ENCODE assay signal across 14 cellular contexts in genomic region chr17:17493986-17494466, GRCh38. TPM values are rescaled to one million over a fixed set of nuclear protein-coding genes. Genes with fewer than 3 reads are reported as not detected.
A peak's percentile ranks its signal among the peaks of the same experiment; 100 is the strongest.
DNase-seq lines count a peak whose midpoint lies in the region; ATAC-seq and TF ChIP-seq lines count a peak whose summit lies in the region.
"Had no signal": no experiment of that assay in that cellular context is flagged by ENCODE, and none has a peak within 500 bp of the region (broad histone marks: within the 10 kb centered on the region; RNA-seq: fewer than 3 reads in every experiment).

No MANE protein-coding gene starts in this region.

- TF ChIP-seq CTCF in Caco-2 (IDR thresholded peaks at IDR 0.05; ENCODE audit: insufficient read depth in 1 of 2, low read depth in 1 of 2, low read length in 1 of 2, severe bottlenecking in 1 of 2, unreplicated experiment in 1 of 2) (no peak), WERI-Rb-1 (IDR thresholded peaks at IDR 0.05; ENCODE audit: low read depth, low read length) (no peak), gastrocnemius medialis (IDR thresholded peaks at IDR 0.05 in 4 of 5, conservative IDR thresholded peaks at IDR 0.05 in 1 of 5) (no peak), foreskin fibroblast (IDR thresholded peaks at IDR 0.05; ENCODE audit: low read depth, low read length) (no peak)

- peaks cover 49% of the 10 kb centered on the region for H3K36me3 Mint-ChIP-seq in Caco-2 (ENCODE audit: insufficient read depth, unreplicated experiment)
- H3K36me3 Mint-ChIP-seq: IgD-negative memory B cell had no signal

- CTCF ChIA-PET in Caco-2 (lab: Charles Lee): interaction anchor here (0.5 kb wide), 1 partner anchor 147 kb away, joined by 5 read pairs; no protein-coding TSS in a partner anchor

- TF ChIP-seq POLR2A in gastrocnemius medialis (IDR thresholded peaks at IDR 0.05): peak in 1 of 2 donors; percentile 22

- in situ Hi-C loops in gastrocnemius medialis (cut with MboI; ENCODE audit: low sequenced_read_pairs in 4 of 4): loop anchor here in 2 of 4 donors (10.0 kb wide), 1 partner anchor 139 kb away; no protein-coding TSS in a partner anchor

- no peak overlapping the region for H3K9ac ChIP-seq in iPS-20b (ENCODE audit: low read depth, low read length)

- no peak overlapping the region for H3K27ac Mint-ChIP-seq in Caco-2 (ENCODE audit: unreplicated experiment)
- H3K27ac Mint-ChIP-seq: activated B cell treated with CpG ODN at 0.5 μM for 24 hours; CD4-positive, alpha-beta memory T cell; stimulated activated naive CD8-positive, alpha-beta T cell treated with anti-CD3 and anti-CD28 coated beads, Interleukin-15, Interleukin-2, amounts not matched to agents 100 ng/mL and 50 ng/mL, for 24 hours had no signal

- peaks cover 12% of the 10 kb centered on the region for H3K4me1 Mint-ChIP-seq in Caco-2 (ENCODE audit: low read depth, unreplicated experiment)

- no peaks in the 10 kb centered on the region for H3K27me3 Mint-ChIP-seq in Caco-2 (ENCODE audit: insufficient read depth, unreplicated experiment)

- DNase-seq in Caco-2 (no peak), WERI-Rb-1 (no peak), gastrocnemius medialis (no peak), NCI-H187 (lab: John Stamatoyannopoulos, UW) (no peak), MG63 (no peak), foreskin fibroblast (no peak), HCEC 1CT (no peak)
- DNase-seq: activated B cell treated with CpG ODN at 0.5 μM for 24 hours; CD4-positive, alpha-beta memory T cell; mammary epithelial cell; NCI-H146 had no signal

- H3K36me3 ChIP-seq in Caco-2 (ENCODE audit: control insufficient read depth, insufficient read depth, low read length) (peaks cover 2% of the 10 kb centered on the region; the same call in 1 of the 2 replicates), WERI-Rb-1 (peaks cover 20% of the 10 kb centered on the region), iPS-20b (ENCODE audit: insufficient read depth, low read depth, low read length) (peaks cover 32% of the 10 kb centered on the region), gastrocnemius medialis (peaks cover 0 to 8% of the 10 kb centered on the region in 2 donors), MG63 (no peaks in the 10 kb centered on the region)

- intact Hi-C loops in Caco-2 (cut with micrococcal nuclease; ENCODE audit: unreplicated experiment) (no loop called here), gastrocnemius medialis (cut with DNase I; ENCODE audit: low total_unique reads) (loop anchor here (2.0 to 10.0 kb wide), 2 partner anchors 17 to 449 kb away; partner anchors contain the start of genes MED9 and MPRIP)

- H3K4me3 ChIP-seq in Caco-2 (ENCODE audit: low read depth, low read length) (no peak overlapping the region), WERI-Rb-1 (ENCODE audit: low read depth, low read length) (no peak overlapping the region), iPS-20b (ENCODE audit: low read length) (0 out of 2 replicates have a peak overlapping the region, but pooled peaks have one; percentile 77), gastrocnemius medialis (peak overlapping the region; percentile 80 to 93 (median 90)), MG63 (no peak overlapping the region), foreskin fibroblast (ENCODE audit: low read depth in 1 of 2, low read length in 2 of 2) (peak overlapping the region in 1 of 2 donors; percentile 79)

- no TSS peak for BruUV-seq in Caco-2 (replicated peaks; lab: Mats Ljungman, UMichigan)

- POLR2A ChIA-PET in Caco-2 (lab: Charles Lee): no interaction called here

- H3K9me3 ChIP-seq in Caco-2 (no peaks in the 10 kb centered on the region), WERI-Rb-1 (ENCODE audit: severe bottlenecking) (no peaks in the 10 kb centered on the region), iPS-20b (ENCODE audit: insufficient read depth, low read depth, low read length) (no peaks in the 10 kb centered on the region), gastrocnemius medialis (no peaks in the 10 kb centered on the region), MG63 (no peaks in the 10 kb centered on the region)

- H3K27ac ChIP-seq in WERI-Rb-1 (peak overlapping the region; percentile 62), iPS-20b (ENCODE audit: low read length) (no peak overlapping the region), gastrocnemius medialis (peak overlapping the region; percentile 82 to 97 (median 94))

- H3K4me3 Mint-ChIP-seq in Caco-2 (ENCODE audit: unreplicated experiment): peak overlapping the region; percentile 92
- H3K4me3 Mint-ChIP-seq: stimulated activated naive CD8-positive, alpha-beta T cell treated with anti-CD3 and anti-CD28 coated beads, Interleukin-15, Interleukin-2, amounts not matched to agents 100 ng/mL and 50 ng/mL, for 24 hours had no signal

- no peaks in the 10 kb centered on the region for H3K9me3 Mint-ChIP-seq in Caco-2 (ENCODE audit: unreplicated experiment)
- H3K9me3 Mint-ChIP-seq: activated B cell treated with CpG ODN at 0.5 μM for 24 hours; CD4-positive, alpha-beta memory T cell; IgD-negative memory B cell; stimulated activated naive CD8-positive, alpha-beta T cell treated with anti-CD3 and anti-CD28 coated beads, Interleukin-15, Interleukin-2, amounts not matched to agents 100 ng/mL and 50 ng/mL, for 24 hours had no signal

- H3K4me1 ChIP-seq in Caco-2: peaks cover 4% of the 10 kb centered on the region; the same call in 1 of the 2 replicates
- H3K4me1 ChIP-seq in iPS-20b (ENCODE audit: insufficient read depth, low read length): peaks cover 13% of the 10 kb centered on the region
- peaks cover 21 to 33% of the 10 kb centered on the region in 2 donors for H3K4me1 ChIP-seq in gastrocnemius medialis

- no peak for ATAC-seq in gastrocnemius medialis

- H3K27me3 ChIP-seq in Caco-2 (replicated peaks; ENCODE audit: control insufficient read depth, insufficient read depth, low read length) (no peaks in the 10 kb centered on the region), WERI-Rb-1 (ENCODE audit: insufficient read depth, low read depth, severe bottlenecking) (no peaks in the 10 kb centered on the region), iPS-20b (ENCODE audit: insufficient read depth, low read length) (peaks cover 29% of the 10 kb centered on the region), gastrocnemius medialis (no peaks in the 10 kb centered on the region), MG63 (no peaks in the 10 kb centered on the region)

RNA-seq across cellular contexts. Expression of gene RASD1, which starts 2.2 kb away (rescaled TPM):
- 11.0 and 14.8 TPM in 2 replicates for total RNA-seq in Caco-2 (2022)
- 100 to 1,000 TPM in 2 of 4 donors, 10 to 100 TPM in 2; 61.3 to 264 (median 102) TPM for total RNA-seq in gastrocnemius medialis
- 0.67 and 5.6 TPM in 2 replicates for total RNA-seq in MG63 (2014; rRNA removed; shearing (Covaris generic); ENCODE audit: low replicate concordance)

RNA-seq across cellular contexts. Expression of gene MED9, which starts 17.2 kb away (rescaled TPM):
- total RNA-seq in Caco-2 (2022) (24.9 and 26.6 TPM in 2 replicates), gastrocnemius medialis (10 to 100 TPM; 20.4 to 33.7 (median 27.7) TPM)
- 7.0 and 13.3 TPM in 2 replicates for total RNA-seq in MG63 (2014; rRNA removed; shearing (Covaris generic); ENCODE audit: low replicate concordance)

Comparison
In these comparisons a context has a peak if more than half of its experiments do, and no peak if none do; other contexts are left out.
1. H3K4me3 ChIP-seq: peak in iPS-20b (single experiment) and gastrocnemius medialis (4 of 4); none in Caco-2 (single experiment), WERI-Rb-1 (single experiment) and MG63 (single experiment).